ENCODE assay signal across 1 cellular context in genomic region chr11:130314184-130314748, GRCh38.
TF ChIP-seq lines count a peak whose summit lies in the region.

No MANE protein-coding gene starts in this region.

TF ChIP-seq in HepG2, 621 proteins besides CTCF, POLR2A, EP300 and RAD21 (continued from another document and continues in another):
- no peak for TF ChIP-seq ZBTB33 (CRISPR knock-in tag; IDR thresholded peaks at IDR 0.05)
- no peak for TF ChIP-seq JUNB (CRISPR knock-in tag; IDR thresholded peaks at IDR 0.05; ENCODE audit: borderline replicate concordance)
- TF ChIP-seq SALL1 (CRISPR knock-in tag; IDR thresholded peaks at IDR 0.05), result peak; percentile 47
- peak; percentile 66 for TF ChIP-seq ASH2L (IDR thresholded peaks at IDR 0.05; ENCODE audit: insufficient read length, low read depth, low read length)
- TF ChIP-seq ZNF691 (CRISPR knock-in tag; IDR thresholded peaks at IDR 0.05; ENCODE audit: borderline replicate concordance, low read depth), result no peak
- no peak for TF ChIP-seq CENPT (CRISPR knock-in tag; IDR thresholded peaks at IDR 0.05; ENCODE audit: low read depth)
- TF ChIP-seq MTF2 (CRISPR knock-in tag; IDR thresholded peaks at IDR 0.05; ENCODE audit: borderline replicate concordance), result no peak
- no peak for TF ChIP-seq ATAD3A (CRISPR knock-in tag; IDR thresholded peaks at IDR 0.05)
- TF ChIP-seq CCAR2 (optimal IDR thresholded peaks at IDR 0.05; ENCODE audit: low read depth, low read length), result no peak
- TF ChIP-seq ATM (IDR thresholded peaks at IDR 0.05; ENCODE audit: borderline replicate concordance), result no peak
- TF ChIP-seq MTERF4 (CRISPR knock-in tag; IDR thresholded peaks at IDR 0.05), result no peak
- no peak for TF ChIP-seq ZNF709 (CRISPR knock-in tag; IDR thresholded peaks at IDR 0.05)
- no peak for TF ChIP-seq CENPBD1 (CRISPR knock-in tag; IDR thresholded peaks at IDR 0.05; ENCODE audit: borderline replicate concordance, low read depth)
- TF ChIP-seq CHD4 (IDR thresholded peaks at IDR 0.05; ENCODE audit: borderline replicate concordance, low read length), result no peak
- no peak for TF ChIP-seq NONO (IDR thresholded peaks at IDR 0.05)
- no peak for TF ChIP-seq NONO (CRISPR knock-in tag; conservative IDR thresholded peaks at IDR 0.05)
- TF ChIP-seq NR3C1 (CRISPR knock-in tag; IDR thresholded peaks at IDR 0.05), result no peak
- TF ChIP-seq BCL3 (CRISPR knock-in tag; IDR thresholded peaks at IDR 0.05), result peak; percentile 48; the same call in 1 of the 2 replicates
- TF ChIP-seq ZNF841 (CRISPR knock-in tag; IDR thresholded peaks at IDR 0.05; ENCODE audit: borderline replicate concordance), result no peak
- no peak for TF ChIP-seq PRDM4 (CRISPR knock-in tag; IDR thresholded peaks at IDR 0.05; ENCODE audit: borderline replicate concordance)
- TF ChIP-seq ZSCAN29 (CRISPR knock-in tag; conservative IDR thresholded peaks at IDR 0.05), result no peak
- no peak for TF ChIP-seq ZNF883 (CRISPR knock-in tag; IDR thresholded peaks at IDR 0.05; ENCODE audit: not compliant biosample characterization)
- no peak for TF ChIP-seq MLX (CRISPR knock-in tag; IDR thresholded peaks at IDR 0.05)
- TF ChIP-seq GTF2F1 (IDR thresholded peaks at IDR 0.05; ENCODE audit: low read length), result no peak
- peak; percentile 41; the same call in 1 of the 2 replicates for TF ChIP-seq ZNF749 (CRISPR knock-in tag; IDR thresholded peaks at IDR 0.05; ENCODE audit: borderline replicate concordance)
- peak; percentile 55; the same call in 1 of the 2 replicates for TF ChIP-seq ZNF546 (CRISPR knock-in tag; conservative IDR thresholded peaks at IDR 0.05)
- no peak for TF ChIP-seq PTBP1 (IDR thresholded peaks at IDR 0.05; ENCODE audit: low read depth, low read length, poor library complexity, severe bottlenecking)
- TF ChIP-seq KMT2B (CRISPR knock-in tag; IDR thresholded peaks at IDR 0.05), result no peak
- 0 out of 2 replicates have a peak, but pooled peaks have one; percentile 60 for TF ChIP-seq KMT2A (CRISPR knock-in tag; IDR thresholded peaks at IDR 0.05)
- TF ChIP-seq ZNF572 (CRISPR knock-in tag; IDR thresholded peaks at IDR 0.05), result no peak
- no peak for TF ChIP-seq ZNF10 (CRISPR knock-in tag; IDR thresholded peaks at IDR 0.05; ENCODE audit: borderline replicate concordance, low read depth)
- TF ChIP-seq ZNF101 (CRISPR knock-in tag; IDR thresholded peaks at IDR 0.05; ENCODE audit: borderline replicate concordance, low read depth), result no peak
- TF ChIP-seq CHCHD3 (CRISPR knock-in tag; IDR thresholded peaks at IDR 0.05), result no peak
- TF ChIP-seq ZNF780A (CRISPR knock-in tag; IDR thresholded peaks at IDR 0.05), result no peak
- no peak for TF ChIP-seq ZNF850 (CRISPR knock-in tag; conservative IDR thresholded peaks at IDR 0.05)
- TF ChIP-seq ZNF280B (CRISPR knock-in tag; IDR thresholded peaks at IDR 0.05; ENCODE audit: borderline replicate concordance), result no peak
- TF ChIP-seq ZNF34 (CRISPR knock-in tag; IDR thresholded peaks at IDR 0.05; ENCODE audit: borderline replicate concordance), result 0 out of 2 replicates have a peak, but pooled peaks have one; percentile 36
- no peak for TF ChIP-seq ZMAT3 (CRISPR knock-in tag; conservative IDR thresholded peaks at IDR 0.05)
- TF ChIP-seq U2AF1 (optimal IDR thresholded peaks at IDR 0.05; ENCODE audit: low read depth, low read length), result no peak
- no peak for TF ChIP-seq ZNF468 (CRISPR knock-in tag; IDR thresholded peaks at IDR 0.05)
- no peak for TF ChIP-seq ZNF432 (CRISPR knock-in tag; IDR thresholded peaks at IDR 0.05; ENCODE audit: borderline replicate concordance)
- no peak for TF ChIP-seq SKI (IDR thresholded peaks at IDR 0.05; ENCODE audit: partially characterized antibody)
- TF ChIP-seq ZFP91 (CRISPR knock-in tag; IDR thresholded peaks at IDR 0.05; ENCODE audit: borderline replicate concordance), result 0 out of 2 replicates have a peak, but pooled peaks have one; percentile 9
- no peak for TF ChIP-seq SCMH1 (CRISPR knock-in tag; IDR thresholded peaks at IDR 0.05; ENCODE audit: borderline replicate concordance)
- TF ChIP-seq SKIL (CRISPR knock-in tag; IDR thresholded peaks at IDR 0.05; ENCODE audit: borderline replicate concordance), result no peak
- TF ChIP-seq TBL1XR1 (IDR thresholded peaks at IDR 0.05; ENCODE audit: borderline replicate concordance, low read length, partially characterized antibody), result no peak
- no peak for TF ChIP-seq ZFAT (CRISPR knock-in tag; conservative IDR thresholded peaks at IDR 0.05)
- 0 out of 2 replicates have a peak, but pooled peaks have one; percentile 41 for TF ChIP-seq ZFP90 (CRISPR knock-in tag; IDR thresholded peaks at IDR 0.05; ENCODE audit: borderline replicate concordance)
- TF ChIP-seq FOXP1 (IDR thresholded peaks at IDR 0.05), result no peak
- TF ChIP-seq FOXP1 (CRISPR knock-in tag; IDR thresholded peaks at IDR 0.05), result no peak
- peak; percentile 69; the same call in 1 of the 2 replicates for TF ChIP-seq NRL (CRISPR knock-in tag; IDR thresholded peaks at IDR 0.05; ENCODE audit: borderline replicate concordance)
- no peak for TF ChIP-seq ZNF253 (CRISPR knock-in tag; IDR thresholded peaks at IDR 0.05; ENCODE audit: borderline replicate concordance)
- TF ChIP-seq ZNF761 (CRISPR knock-in tag; conservative IDR thresholded peaks at IDR 0.05), result no peak
- peak in 1 of 2 experiments; percentile 22; a peak in 1 of 4 replicates for TF ChIP-seq KLF16 (CRISPR knock-in tag; IDR thresholded peaks at IDR 0.05)
- peak; percentile 42 for TF ChIP-seq IKZF4 (CRISPR knock-in tag; IDR thresholded peaks at IDR 0.05; ENCODE audit: borderline replicate concordance, low read depth, not compliant biosample characterization)
- no peak for TF ChIP-seq MYNN (CRISPR knock-in tag; IDR thresholded peaks at IDR 0.05; ENCODE audit: low read depth)
- no peak for TF ChIP-seq BORCS8-MEF2B (CRISPR knock-in tag; IDR thresholded peaks at IDR 0.05)
- TF ChIP-seq ZNF510 (CRISPR knock-in tag; IDR thresholded peaks at IDR 0.05; ENCODE audit: low read depth), result no peak
- TF ChIP-seq ZNF20 (CRISPR knock-in tag; IDR thresholded peaks at IDR 0.05), result 0 out of 2 replicates have a peak, but pooled peaks have one; percentile 62
- peak; percentile 27; the same call in 1 of the 2 replicates for TF ChIP-seq MED1 (CRISPR knock-in tag; IDR thresholded peaks at IDR 0.05)
- TF ChIP-seq RFX3 (CRISPR knock-in tag; IDR thresholded peaks at IDR 0.05), result no peak
- TF ChIP-seq ZNF205 (CRISPR knock-in tag; IDR thresholded peaks at IDR 0.05), result no peak
- no peak for TF ChIP-seq NFKBIZ (CRISPR knock-in tag; IDR thresholded peaks at IDR 0.05)
